ENCODE assay signal across 8 cellular contexts in genomic region chr4:25172964-25173917, GRCh38. TPM values are rescaled to one million over a fixed set of nuclear protein-coding genes. Genes with fewer than 3 reads are reported as not detected.
DNase-seq lines count a peak whose midpoint lies in the region; ATAC-seq and TF ChIP-seq lines count a peak whose summit lies in the region.

No MANE protein-coding gene starts in this region.

- CTCF ChIA-PET in IMR-90 (lab: Yijun Ruan, JAX) = interaction anchor here (1.0 to 1.7 kb wide), 3 partner anchors 12 to 194 kb away, joined by 3 to 7 read pairs (median 4); no protein-coding TSS in a partner anchor

- H3K4me3 Mint-ChIP-seq in activated naive CD4-positive, alpha-beta T cell treated with anti-CD3 and anti-CD28 coated beads, Interleukin-2, amount 50 U/mL, for 24 hours = no peak overlapping the region
- no peak overlapping the region for H3K4me3 Mint-ChIP-seq in natural killer cell

- H2BK20ac ChIP-seq in IMR-90 (ENCODE audit: low read depth, low read length) = peak overlapping the region; percentile 95

- peaks cover 25% of the 10 kb centered on the region for H3K4me1 Mint-ChIP-seq in activated naive CD4-positive, alpha-beta T cell treated with anti-CD3 and anti-CD28 coated beads, Interleukin-2, amount 50 U/mL, for 24 hours
- peaks cover 17% of the 10 kb centered on the region in 2 donors for H3K4me1 Mint-ChIP-seq in natural killer cell

- no peak overlapping the region for H3K9ac ChIP-seq in IMR-90 (ENCODE audit: low read depth, low read length)

- H2AK5ac ChIP-seq in IMR-90 (ENCODE audit: low read depth, low read length) = peak overlapping the region; percentile 97

- H3K4ac ChIP-seq in IMR-90 (ENCODE audit: low read depth, low read length) = peak overlapping the region; percentile 92

- H3K56ac ChIP-seq in IMR-90 (ENCODE audit: extremely low read depth, insufficient read depth, low read length) = peak overlapping the region; percentile 77; the same call in 1 of the 2 replicates

- 0 out of 4 replicates have a peak, but pooled peaks cover 0 to 3% of the 10 kb centered on the region in 2 experiments for H3K79me1 ChIP-seq in IMR-90 (ENCODE audit: low read depth in 1 of 2, low read length in 2 of 2)

- H3K27ac ChIP-seq in IMR-90 (ENCODE audit: insufficient read depth, low read length) (peak overlapping the region; percentile 88), body of pancreas (peak overlapping the region in 2 of 4 donors; percentile 12 to 45), left lung (peak overlapping the region; percentile 68 to 80)

- H3K9me3 ChIP-seq in IMR-90 (ENCODE audit: control insufficient read depth, insufficient read depth, low read length) = no peaks in the 10 kb centered on the region
- no peaks in the 10 kb centered on the region for H3K9me3 ChIP-seq in body of pancreas
- H3K9me3 ChIP-seq in left lung = no peaks in the 10 kb centered on the region

- ATAC-seq in IMR-90 (ENCODE audit: low read depth) (peak; percentile 94), body of pancreas (peak; percentile 81), left lung (peak; percentile 90), natural killer cell (no peak)

- H4K5ac ChIP-seq in IMR-90 (ENCODE audit: low read depth, low read length) = peak overlapping the region; percentile 50; the same call in 1 of the 2 replicates

- POLR2A ChIA-PET in IMR-90 (lab: Charles Lee; ENCODE audit: unreplicated experiment) = interaction anchor here (0.7 kb wide), 1 partner anchor 10 kb away, joined by 11 read pairs; no protein-coding TSS in a partner anchor

- peaks cover 8% of the 10 kb centered on the region for H3K4me1 ChIP-seq in IMR-90 (ENCODE audit: control insufficient read depth, insufficient read depth, low read length)
- H3K4me1 ChIP-seq in body of pancreas = no peaks in the 10 kb centered on the region
- peaks cover 0 to 26% of the 10 kb centered on the region in 2 donors for H3K4me1 ChIP-seq in left lung

- no peaks in the 10 kb centered on the region for H4K20me1 ChIP-seq in IMR-90 (ENCODE audit: insufficient read depth, low read length)

- peak overlapping the region; percentile 5 for H3K27ac Mint-ChIP-seq in activated naive CD4-positive, alpha-beta T cell treated with anti-CD3 and anti-CD28 coated beads, Interleukin-2, amount 50 U/mL, for 24 hours
- no peak overlapping the region for H3K27ac Mint-ChIP-seq in natural killer cell

- H3K14ac ChIP-seq in IMR-90 (replicated peaks; ENCODE audit: low read depth, low read length) = peak overlapping the region; percentile 94

- peak overlapping the region; percentile 57 for H4K91ac ChIP-seq in IMR-90 (ENCODE audit: insufficient read depth, low read depth, low read length)

- peak overlapping the region; percentile 77 for H2AFZ ChIP-seq in IMR-90 (replicated peaks; ENCODE audit: low read length, poor library complexity)

- no peaks in the 10 kb centered on the region for H3K9me3 Mint-ChIP-seq in activated naive CD4-positive, alpha-beta T cell treated with anti-CD3 and anti-CD28 coated beads, Interleukin-2, amount 50 U/mL, for 24 hours
- no peaks in the 10 kb centered on the region for H3K9me3 Mint-ChIP-seq in natural killer cell

- TF ChIP-seq CTCF in IMR-90 (conservative IDR thresholded peaks at IDR 0.05; ENCODE audit: low read depth, low read length) (no peak), body of pancreas (IDR thresholded peaks at IDR 0.05) (no peak), left lung (IDR thresholded peaks at IDR 0.05) (peak in 1 of 2 donors; percentile 23), natural killer cell (IDR thresholded peaks at IDR 0.05) (no peak)

- peak overlapping the region; percentile 93 for H3K4me2 ChIP-seq in IMR-90 (ENCODE audit: low read depth, low read length)

- no TSS peak for BruUV-seq in IMR-90 (replicated peaks; lab: Mats Ljungman, UMichigan)

- H3K36me3 ChIP-seq in IMR-90 (ENCODE audit: control insufficient read depth, insufficient read depth, low read length) (no peaks in the 10 kb centered on the region), body of pancreas (replicated peaks in 1 of 2; ENCODE audit: insufficient read depth in 1 of 2, low read depth in 2 of 2) (no peaks in the 10 kb centered on the region), left lung (peaks cover 0 to 4% of the 10 kb centered on the region in 2 donors)

- TF ChIP-seq POLR2A in IMR-90 (IDR thresholded peaks at IDR 0.05; ENCODE audit: low read depth, low read length) (no peak), body of pancreas (IDR thresholded peaks at IDR 0.05) (no peak)

- peak overlapping the region; percentile 71; the same call in 1 of the 2 replicates for H3K18ac ChIP-seq in IMR-90 (ENCODE audit: low read depth, low read length)

- peak overlapping the region; percentile 2 to 86; a peak in 3 of 4 replicates for H4K8ac ChIP-seq in IMR-90 (ENCODE audit: low read depth in 2 of 2, low read length in 2 of 2)

- dilution Hi-C loops in IMR-90 (cut with HindIII; ENCODE audit: low sequenced_read_pairs, unreplicated experiment) = no loop called here

- peak overlapping the region; percentile 87; the same call in 2 of the 3 replicates for H2BK15ac ChIP-seq in IMR-90 (ENCODE audit: low read depth, low read length)

- no peaks in the 10 kb centered on the region for H3K27me3 Mint-ChIP-seq in activated naive CD4-positive, alpha-beta T cell treated with anti-CD3 and anti-CD28 coated beads, Interleukin-2, amount 50 U/mL, for 24 hours
- H3K27me3 Mint-ChIP-seq in natural killer cell (ENCODE audit: low read depth in 2 of 2) = no peaks in the 10 kb centered on the region

- peak overlapping the region; percentile 93 for H2BK120ac ChIP-seq in IMR-90 (ENCODE audit: low read depth, low read length)

- H3K27me3 ChIP-seq in IMR-90 (ENCODE audit: control insufficient read depth, insufficient read depth, low read length) (no peaks in the 10 kb centered on the region), body of pancreas (no peaks in the 10 kb centered on the region), left lung (no peaks in the 10 kb centered on the region)

- no peaks in the 10 kb centered on the region for H3K9me1 ChIP-seq in IMR-90 (ENCODE audit: insufficient read depth, low read length)

- H3K4me3 ChIP-seq in IMR-90 (ENCODE audit: insufficient read depth, low read depth, low read length) (no peak overlapping the region), body of pancreas (no peak overlapping the region), left lung (no peak overlapping the region)

- H2AK9ac ChIP-seq in IMR-90 (replicated peaks; ENCODE audit: low read depth, low read length, poor library complexity) = peak overlapping the region; percentile 58

- H3K36me3 Mint-ChIP-seq in activated naive CD4-positive, alpha-beta T cell treated with anti-CD3 and anti-CD28 coated beads, Interleukin-2, amount 50 U/mL, for 24 hours = peaks cover 7% of the 10 kb centered on the region
- peaks cover 8% of the 10 kb centered on the region for H3K36me3 Mint-ChIP-seq in natural killer cell

- DNase-seq in activated naive CD4-positive, alpha-beta T cell treated with anti-CD3 and anti-CD28 coated beads, Interleukin-2, amount 50 U/mL, for 16 hours = no peak
- DNase-seq in IMR-90 = peak; percentile 100
- DNase-seq in body of pancreas = peak in 2 of 4 donors; percentile 13 to 52
- no peak for DNase-seq in left lung
- DNase-seq in natural killer cell = no peak
- DNase-seq in NCI-H1092 (lab: John Stamatoyannopoulos, UW) = no peak
- no peak for DNase-seq in NCI-H526 (lab: John Stamatoyannopoulos, UW)

- H3K23ac ChIP-seq in IMR-90 (ENCODE audit: low read depth, low read length) = peak overlapping the region; percentile 94

- intact Hi-C loops in IMR-90 (cut with micrococcal nuclease) = loop anchor here (2.0 kb wide), 1 partner anchor 62 kb away; the partner anchor contains the start of gene PI4K2B
- intact Hi-C loops in body of pancreas (cut with DNase I) = no loop called here
- intact Hi-C loops in left lung (cut with DNase I) = no loop called here
- intact Hi-C loops in natural killer cell (cut with micrococcal nuclease) = no loop called here

- no CpG with 5 or more reads among the region's 3 CpGs for WGBS in IMR-90 (ENCODE audit: extremely low coverage in 2 of 2, insufficient read length in 1 of 2), 2 experiments
- 74 to 86% methylated on average over 3 of the region's 3 CpGs for WGBS in body of pancreas, 2 donors

- in situ Hi-C loops in IMR-90 (cut with MboI; ENCODE audit: low sequenced_read_pairs) = no loop called here

- TF ChIP-seq RAD21 in IMR-90 (IDR thresholded peaks at IDR 0.05; ENCODE audit: low read length) = no peak; the same call in 1 of the 2 replicates

- peak overlapping the region; percentile 97 for H2BK5ac ChIP-seq in IMR-90 (ENCODE audit: low read depth, low read length, poor library complexity, severe bottlenecking)

TF ChIP-seq in IMR-90, 13 proteins besides CTCF, POLR2A, EP300 and RAD21 (continues in another document):
- peak; percentile 76 for TF ChIP-seq CEBPB (IDR thresholded peaks at IDR 0.05; ENCODE audit: low read depth, low read length)
- no peak for TF ChIP-seq RCOR1 (IDR thresholded peaks at IDR 0.05; ENCODE audit: insufficient replicate concordance, low read length)
- peak; percentile 67; the same call in 1 of the 2 replicates for TF ChIP-seq BHLHE40 (IDR thresholded peaks at IDR 0.05; ENCODE audit: low read depth, low read length)
- no peak for TF ChIP-seq NFE2L2 (IDR thresholded peaks at IDR 0.05; ENCODE audit: low read depth, low read length)
- no peak for TF ChIP-seq CHD1 (IDR thresholded peaks at IDR 0.05; ENCODE audit: low read depth, low read length)
- TF ChIP-seq ELK1 (IDR thresholded peaks at IDR 0.05; ENCODE audit: borderline replicate concordance, low read depth, low read length) = no peak
- TF ChIP-seq FOS (IDR thresholded peaks at IDR 0.05; ENCODE audit: low read depth, low read length) = peak; percentile 100
- TF ChIP-seq RFX5 (IDR thresholded peaks at IDR 0.05; ENCODE audit: low read depth, low read length) = no peak
- TF ChIP-seq MXI1 (IDR thresholded peaks at IDR 0.05; ENCODE audit: borderline replicate concordance, low read depth, low read length) = no peak
- no peak for TF ChIP-seq SMC3 (IDR thresholded peaks at IDR 0.05; ENCODE audit: low read depth, low read length)
- TF ChIP-seq MAFK (IDR thresholded peaks at IDR 0.05; ENCODE audit: low read depth, low read length) = peak; percentile 77

RNA-seq across cellular contexts. Expression of gene SEPSECS, which starts 13.0 kb away (rescaled TPM):
- total RNA-seq in IMR-90 (2012; rRNA removed) (5.0 and 6.7 TPM in 2 replicates), body of pancreas (1 to 10 TPM; 7.9 to 8.8 TPM), left lung (1 to 10 TPM; 8.2 to 9.1 TPM), natural killer cell (10 to 100 TPM; 18.5 to 26.6 (median 20.7) TPM)
- 1.2 and 1.7 TPM in 2 replicates for polyA plus RNA-seq in IMR-90 (2012; rRNA removed)
- polyA plus RNA-seq in IMR-90 (2012; cell fraction: cytosol; rRNA removed) = 0.25 and 0.35 TPM in 2 replicates
- polyA plus RNA-seq in IMR-90 (2012; cell fraction: nucleus; rRNA removed; ENCODE audit: low replicate concordance) = 0.54 and 4.7 TPM in 2 replicates

Comparison
In these comparisons a context has a peak if more than half of its experiments do, and no peak if none do; other contexts are left out.
1. ATAC-seq: peak in IMR-90 (single experiment), body of pancreas (single experiment) and left lung (single experiment); none in natural killer cell (0 of 3).